Comparison of ENCODE assay signal across 8 cellular contexts in the genomic region with DNA sequence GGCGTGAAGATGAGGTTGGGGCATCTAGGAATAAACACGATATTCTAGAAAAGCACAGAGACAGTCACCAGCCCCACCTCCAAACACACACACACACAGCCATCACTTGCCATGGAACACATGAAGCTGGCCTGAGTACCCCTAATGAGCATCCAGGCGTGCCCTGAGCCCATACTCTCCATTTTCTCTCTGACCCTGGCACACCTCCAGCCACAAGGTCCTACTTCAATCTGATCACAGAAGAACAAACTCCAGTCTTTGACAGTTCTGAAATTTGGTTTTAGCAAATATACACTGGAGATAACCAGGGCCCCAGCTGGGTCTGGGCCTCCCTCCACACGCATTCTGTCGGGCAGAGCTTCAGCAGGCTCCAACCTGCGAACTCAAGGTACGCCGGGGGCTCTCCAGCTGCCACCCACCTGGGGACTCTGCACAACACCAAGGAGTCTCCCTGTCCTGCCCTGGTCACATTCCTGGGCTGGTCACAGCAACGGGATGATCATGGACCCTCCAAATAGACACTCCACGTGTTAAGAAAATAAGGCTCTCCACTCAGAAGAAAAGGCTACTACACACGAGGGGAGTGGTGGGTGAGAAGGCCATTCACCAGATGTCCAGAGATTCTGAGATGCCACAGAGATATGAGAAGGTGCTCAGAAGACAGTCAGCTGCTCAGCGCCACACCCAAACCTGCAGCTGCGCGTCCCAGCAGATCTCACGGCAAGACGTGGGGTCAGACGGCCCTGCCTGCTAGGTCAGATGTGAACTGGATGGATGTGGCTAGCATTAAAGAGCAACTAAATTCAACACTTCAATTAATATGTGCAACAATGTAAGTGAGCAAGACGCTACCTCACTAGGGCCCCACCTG. TPM values are rescaled to one million over a fixed set of nuclear protein-coding genes. Genes with fewer than 3 reads are reported as not detected.
DNase-seq lines count a peak whose midpoint lies in the region; ATAC-seq and TF ChIP-seq lines count a peak whose summit lies in the region.

No MANE protein-coding gene starts in this region.

- peaks cover 27% of the 10 kb centered on the region for H3K4me1 ChIP-seq in endodermal cell (ENCODE audit: control insufficient read depth, insufficient read depth, low read length)

- 72 to 78% methylated on average over 12 to 18 of the region's 18 CpGs for WGBS in endodermal cell (ENCODE audit: insufficient coverage in 1 of 2, insufficient read length in 1 of 2), 2 experiments

- DNase-seq in Right ventricle myocardium superior (peak; percentile 24), Right ventricle myocardium inferior (ENCODE audit: missing footprints) (no peak), endodermal cell (peak; percentile 47), foreskin fibroblast (no peak), AG20443 (ENCODE audit: low spot score) (no peak), SW480 (ENCODE audit: low spot score) (no peak)
- DNase-seq in stimulated activated naive CD8-positive, alpha-beta T cell treated with anti-CD3 and anti-CD28 coated beads, Interleukin-15, Interleukin-2, amounts not matched to agents 100 U/mL and 50 U/mL, for 24 hours: no peak

- no peak overlapping the region for H3K9ac ChIP-seq in endodermal cell (ENCODE audit: extremely low read depth, low read length, poor library complexity, severe bottlenecking)

- TF ChIP-seq CTCF in endodermal cell (conservative IDR thresholded peaks at IDR 0.05) (no peak), foreskin fibroblast (IDR thresholded peaks at IDR 0.05; ENCODE audit: low read depth, low read length) (no peak)

- H3K4me3 ChIP-seq in endodermal cell (ENCODE audit: low read length) (peak overlapping the region; percentile 62), foreskin fibroblast (ENCODE audit: low read depth in 1 of 2, low read length in 2 of 2) (no peak overlapping the region)

- no peaks in the 10 kb centered on the region for H3K9me3 ChIP-seq in endodermal cell (ENCODE audit: control insufficient read depth, low read length)

- no peak for ATAC-seq in Right ventricle myocardium superior (ENCODE audit: poor library complexity)
- ATAC-seq in Right ventricle myocardium inferior: no peak
- ATAC-seq in HG03571 (IDR thresholded peaks at IDR 0.05; ENCODE audit: unreplicated experiment): peak; percentile 6
- ATAC-seq in stimulated activated naive CD8-positive, alpha-beta T cell treated with anti-CD3 and anti-CD28 coated beads, Interleukin-15, Interleukin-2, amounts not matched to agents 100 U/mL and 50 U/mL, for 24 hours: peak; percentile 3

- H3K4me3 Mint-ChIP-seq in endodermal cell: peak overlapping the region; percentile 25

- no peaks in the 10 kb centered on the region for H3K27me3 Mint-ChIP-seq in endodermal cell (ENCODE audit: insufficient read depth)

- H3K27ac ChIP-seq in endodermal cell (ENCODE audit: low read depth, low read length): no peak overlapping the region

- no peaks in the 10 kb centered on the region for H3K9me3 Mint-ChIP-seq in endodermal cell

- no peak overlapping the region for H3K27ac Mint-ChIP-seq in endodermal cell

- H3K36me3 ChIP-seq in endodermal cell (ENCODE audit: control insufficient read depth, insufficient read depth, low read length): no peaks in the 10 kb centered on the region

- no peaks in the 10 kb centered on the region for H3K36me3 Mint-ChIP-seq in endodermal cell (ENCODE audit: low read depth)

- H3K27me3 ChIP-seq in endodermal cell (ENCODE audit: control insufficient read depth, insufficient read depth, low read length, poor library complexity, severe bottlenecking): no peaks in the 10 kb centered on the region

- H3K4me1 Mint-ChIP-seq in endodermal cell: peaks cover 55% of the 10 kb centered on the region

- intact Hi-C loops in Right ventricle myocardium superior (cut with DNase I) (no loop called here), Right ventricle myocardium inferior (cut with DNase I) (no loop called here)

RNA-seq across cellular contexts. Expression of a gene that starts 57.0 kb away (rescaled TPM):
- total RNA-seq in Right ventricle myocardium superior: 12.9 TPM
- total RNA-seq in Right ventricle myocardium inferior: 14.9 TPM
- 10 to 100 TPM; 66.9 to 70.4 TPM for total RNA-seq in endodermal cell
- 114 TPM for polyA plus RNA-seq in endodermal cell (2013, experiment 1 of 2)
- 103 TPM for polyA plus RNA-seq in endodermal cell (2013, experiment 2 of 2)

Comparison
In these comparisons a context has a peak if more than half of its experiments do, and no peak if none do; other contexts are left out.
1. DNase-seq: peak in Right ventricle myocardium superior (single experiment) and endodermal cell (single experiment); none in Right ventricle myocardium inferior (single experiment), stimulated activated naive CD8-positive, alpha-beta T cell treated with anti-CD3 and anti-CD28 coated beads, Interleukin-15, Interleukin-2, amounts not matched to agents 100 U/mL and 50 U/mL, for 24 hours (single experiment), foreskin fibroblast (0 of 2), AG20443 (single experiment) and SW480 (single experiment).
2. ATAC-seq: peak in HG03571 (single experiment) and stimulated activated naive CD8-positive, alpha-beta T cell treated with anti-CD3 and anti-CD28 coated beads, Interleukin-15, Interleukin-2, amounts not matched to agents 100 U/mL and 50 U/mL, for 24 hours (single experiment); none in Right ventricle myocardium superior (single experiment) and Right ventricle myocardium inferior (single experiment).